Comparison of ENCODE assay signal across 8 cellular contexts in genomic region chr3:38164966-38165721, GRCh38. TPM values are rescaled to one million over a fixed set of nuclear protein-coding genes. Genes with fewer than 3 reads are reported as not detected.
DNase-seq lines count a peak whose midpoint lies in the region; ATAC-seq, FAIRE-seq and TF ChIP-seq lines count a peak whose summit lies in the region.

Gene OXSR1, plus strand, starts transcription at chr3:38165537. Its CDS starts 340 bp downstream, at chr3:38165877.

- FAIRE-seq in islet of Langerhans (lab: Jason Lieb, UNC), result peak; percentile 90

- no peak for TF ChIP-seq CTCF in AG09319 (IDR thresholded peaks at IDR 0.05; ENCODE audit: low read depth, low read length)

- ATAC-seq in GM19035 (IDR thresholded peaks at IDR 0.05; ENCODE audit: unreplicated experiment), result peak; percentile 88
- ATAC-seq in HG03354 (IDR thresholded peaks at IDR 0.05; ENCODE audit: poor library complexity, severe bottlenecking, unreplicated experiment), result peak; percentile 93

- DNase-seq in AG09319 (ENCODE audit: extremely low read depth, low read depth), result peak; percentile 99
- DNase-seq in NCI-H460 (ENCODE audit: extremely low read depth, low read depth), result peak; percentile 99
- peak; percentile 96 for DNase-seq in activated CD4-positive, CD25-positive, alpha-beta regulatory T cell treated with anti-CD3 and anti-CD28 coated beads, Interleukin-2, amount 50 U/mL, for 72 hours
- DNase-seq in cerebellar nuclear complex (lab: John Stamatoyannopoulos, UW), result peak; percentile 94 to 97
- DNase-seq in stimulated activated CD4-positive, alpha-beta T cell treated with anti-CD3 and anti-CD28 coated beads, Interleukin-12 subunit alpha, Interleukin-12 subunit beta, amount 100 ng/mL, for 4 hours, result peak; percentile 94

RNA-seq across cellular contexts. Expression of gene OXSR1, which starts in this region (rescaled TPM):
- 35.2 and 42.4 TPM in 2 replicates for total RNA-seq in NCI-H460 (2014; rRNA removed; shearing (Covaris generic))
- polyA plus RNA-seq in NCI-H460 (2014; cell fraction: nucleus; rRNA removed), result 15.4 and 18.1 TPM in 2 replicates

Comparison
In these comparisons a context has a peak if more than half of its experiments do, and no peak if none do; other contexts are left out.
1. Peak in every context shown above with its lines: DNase-seq and ATAC-seq.